ENCODE assay signal across 23 cellular contexts in genomic region chr10:93579089-93579488, GRCh38. TPM values are rescaled to one million over a fixed set of nuclear protein-coding genes. Genes with fewer than 3 reads are reported as not detected.
DNase-seq lines count a peak whose midpoint lies in the region; ATAC-seq and TF ChIP-seq lines count a peak whose summit lies in the region.
"Had no signal": no experiment of that assay in that cellular context is flagged by ENCODE, and none has a peak within 500 bp of the region (broad histone marks: within the 10 kb centered on the region; RNA-seq: fewer than 3 reads in every experiment).

No MANE protein-coding gene starts in this region.

- H3K4me3 ChIP-seq in body of pancreas (no peak overlapping the region), left lung (no peak overlapping the region)
- H3K4me3 ChIP-seq: gastroesophageal sphincter, SJSA1, thoracic aorta had no signal

- H3K36me3 ChIP-seq in body of pancreas (replicated peaks in 1 of 2; ENCODE audit: insufficient read depth in 1 of 2, low read depth in 2 of 2) (no peaks in the 10 kb centered on the region), left lung (no peaks in the 10 kb centered on the region)
- H3K36me3 ChIP-seq: gastroesophageal sphincter, SJSA1, thoracic aorta, WERI-Rb-1 had no signal

- WGBS in body of pancreas, 2 donors: 46 to 56% methylated on average over 7 of the region's 7 CpGs

- H3K27ac ChIP-seq in body of pancreas (no peak overlapping the region), left lung (no peak overlapping the region)
- H3K27ac ChIP-seq: gastroesophageal sphincter, SJSA1, thoracic aorta, WERI-Rb-1 had no signal

- no peak for TF ChIP-seq POLR2A in body of pancreas (IDR thresholded peaks at IDR 0.05)

- ATAC-seq in body of pancreas (peak; percentile 38), left lung (peak; percentile 56), HG03469 (IDR thresholded peaks at IDR 0.05; ENCODE audit: unreplicated experiment) (no peak), HG03039 (IDR thresholded peaks at IDR 0.05; ENCODE audit: unreplicated experiment) (no peak)
- ATAC-seq: gastroesophageal sphincter had no signal

- intact Hi-C loops in body of pancreas (cut with DNase I) (no loop called here), left lung (cut with DNase I) (no loop called here)

- peaks cover 4% of the 10 kb centered on the region for H3K4me1 ChIP-seq in body of pancreas
- H3K4me1 ChIP-seq in left lung: no peaks in the 10 kb centered on the region
- H3K4me1 ChIP-seq: gastroesophageal sphincter had no signal

- H3K9me3 ChIP-seq in body of pancreas: peaks cover 0 to 5% (median 0%) of the 10 kb centered on the region in 3 donors
- H3K9me3 ChIP-seq in left lung: peaks cover 0 to 2% of the 10 kb centered on the region in 2 donors
- H3K9me3 ChIP-seq: thoracic aorta had no signal

- DNase-seq in Daoy (ENCODE audit: low read depth) (peak; percentile 58), M059J (ENCODE audit: low read depth) (peak; percentile 78), body of pancreas (no peak), left lung (no peak), NCI-H1436 treated with DMSO at 0.1 percent for 48 hours (lab: John Stamatoyannopoulos, UW) (no peak), anterior cingulate cortex (lab: John Stamatoyannopoulos, UW) (no peak)
- DNase-seq: activated CD4-positive, alpha-beta T cell treated with anti-CD3 and anti-CD28 coated beads, Interleukin-2, amount 50 U/mL, for 48 hours; activated naive CD4-positive, alpha-beta T cell; amniotic stem cell; central memory CD4-positive, alpha-beta T cell; DMS 273 treated with DMSO at 0.1 percent for 48 hours; NCI-H1436; NCI-H2171 treated with DMSO at 0.1 percent for 48 hours; NCI-H774; nephron progenitor cell; WERI-Rb-1 had no signal

- H3K27me3 ChIP-seq in body of pancreas (no peaks in the 10 kb centered on the region), left lung (peaks cover 0 to 4% of the 10 kb centered on the region in 2 donors)

- TF ChIP-seq CTCF in body of pancreas (IDR thresholded peaks at IDR 0.05) (no peak), left lung (IDR thresholded peaks at IDR 0.05) (no peak)

RNA-seq across cellular contexts. Expression of gene FFAR4, which starts 12.6 kb away (rescaled TPM):
- total RNA-seq in Daoy (2014; rRNA removed; shearing (Covaris generic)): not detected in 2 replicates
- not detected in 2 replicates for total RNA-seq in M059J (2014; rRNA removed; shearing (Covaris generic))
- total RNA-seq in body of pancreas (1 to 10 TPM in 1 of 2 donors, under 1 TPM in 1; 0.78 to 2.3 TPM), left lung (1 to 10 TPM; 2.1 to 4.0 TPM)
- total RNA-seq: gastroesophageal sphincter, mesothelial cell of epicardium, OCI-LY7, SJSA1 had no signal

RNA-seq across cellular contexts. Expression of gene RBP4, which starts 21.9 kb away (rescaled TPM):
- not detected in 2 replicates for total RNA-seq in Daoy (2014; rRNA removed; shearing (Covaris generic))
- total RNA-seq in M059J (2014; rRNA removed; shearing (Covaris generic)): 0.37 TPM in 1 of 2 replicates, not detected in the other
- total RNA-seq in body of pancreas (100 to 1,000 TPM in 1 of 2 donors, 10 to 100 TPM in 1; 22.1 to 136 TPM), left lung (10 to 100 TPM; 13.8 to 18.4 TPM)
- total RNA-seq: OCI-LY7 had no signal

RNA-seq across cellular contexts. Expression of gene PDE6C, which starts 33.2 kb away (rescaled TPM):
- total RNA-seq in Daoy (2014; rRNA removed; shearing (Covaris generic)): not detected in 2 replicates
- not detected in 2 replicates for total RNA-seq in M059J (2014; rRNA removed; shearing (Covaris generic))
- total RNA-seq in body of pancreas (not detected), left lung (not detected)
- total RNA-seq: gastroesophageal sphincter, mesothelial cell of epicardium, SJSA1, thoracic aorta had no signal

Comparison
In these comparisons a context has a peak if more than half of its experiments do, and no peak if none do; other contexts are left out.
1. DNase-seq: peak in Daoy (single experiment) and M059J (single experiment); none in body of pancreas (0 of 4), left lung (0 of 2), NCI-H1436 treated with DMSO at 0.1 percent for 48 hours (single experiment) and anterior cingulate cortex (0 of 58).
2. ATAC-seq: peak in body of pancreas (single experiment) and left lung (single experiment); none in HG03469 (single experiment) and HG03039 (single experiment).
3. RNA of gene RBP4, which starts 21.9 kb away (total RNA-seq): 22.1 to 136 TPM in body of pancreas and 13.8 to 18.4 TPM in left lung; 0.37 TPM in M059J and not detected in Daoy; every median in the first group is over 10 times any median in the second.